ENCODE assay signal across 8 cellular contexts in the genomic region with DNA sequence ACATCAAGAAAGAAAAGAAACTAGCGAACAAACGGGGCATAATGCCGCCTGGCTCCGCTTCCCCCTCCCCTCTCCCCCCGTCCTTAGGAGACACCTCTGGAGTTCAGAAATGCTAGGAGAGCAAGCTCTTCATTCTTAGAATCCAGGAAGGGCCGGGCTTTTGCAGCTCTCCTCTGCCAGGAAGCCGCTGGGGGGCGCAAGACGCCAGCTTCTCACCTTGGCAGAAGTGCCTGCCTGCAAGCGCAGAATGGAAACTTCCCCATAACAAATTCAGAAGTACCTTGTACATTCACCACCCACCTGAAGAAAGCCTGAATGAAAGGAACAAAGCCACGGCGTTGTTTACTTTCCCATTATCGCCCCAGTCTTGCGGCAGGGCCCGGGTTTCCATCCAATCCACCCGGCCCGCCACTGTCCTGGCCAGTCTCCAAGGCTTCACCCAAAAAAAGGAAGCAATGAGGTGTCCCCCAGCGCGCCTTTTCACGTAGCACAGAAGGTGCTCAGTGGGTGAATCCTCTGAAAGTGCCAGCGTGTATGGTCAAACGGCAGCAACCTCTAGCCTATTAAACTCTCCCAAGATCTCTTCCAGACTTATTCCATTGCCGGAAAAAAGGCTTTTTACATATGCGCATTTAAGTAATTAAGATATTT. TPM values are rescaled to one million over a fixed set of nuclear protein-coding genes. Genes with fewer than 3 reads are reported as not detected.
DNase-seq lines count a peak whose midpoint lies in the region; ATAC-seq and TF ChIP-seq lines count a peak whose summit lies in the region.

No MANE protein-coding gene starts in this region.

- peak; percentile 42 for ATAC-seq in Right ventricle myocardium superior (ENCODE audit: poor library complexity)

- no peak overlapping the region for H3K27ac ChIP-seq in osteoblast (ENCODE audit: low read depth, low read length)
- H3K27ac ChIP-seq in suprapubic skin: peak overlapping the region; percentile 46

- H3K36me3 ChIP-seq in osteoblast (ENCODE audit: insufficient read depth, low read length) (no peaks in the 10 kb centered on the region), suprapubic skin (no peaks in the 10 kb centered on the region)

- H3K4me1 Mint-ChIP-seq in activated naive CD8-positive, alpha-beta T cell (ENCODE audit: low read depth): peaks cover 37% of the 10 kb centered on the region

- no peaks in the 10 kb centered on the region for H3K79me2 ChIP-seq in osteoblast (ENCODE audit: insufficient read depth, low read length)

- no peaks in the 10 kb centered on the region for H3K9me3 Mint-ChIP-seq in activated naive CD8-positive, alpha-beta T cell (ENCODE audit: low read depth)

- no peak for TF ChIP-seq EP300 in suprapubic skin (IDR thresholded peaks at IDR 0.05)

- peak overlapping the region; percentile 82 for H3K4me3 Mint-ChIP-seq in activated naive CD8-positive, alpha-beta T cell

- H3K4me3 ChIP-seq in osteoblast (ENCODE audit: insufficient read depth, low read length): peak overlapping the region; percentile 28
- peak overlapping the region; percentile 59 for H3K4me3 ChIP-seq in suprapubic skin

- H3K36me3 Mint-ChIP-seq in activated naive CD8-positive, alpha-beta T cell: no peaks in the 10 kb centered on the region

- H3K27me3 ChIP-seq in osteoblast (ENCODE audit: insufficient read depth, low read length) (peaks cover 32% of the 10 kb centered on the region), suprapubic skin (no peaks in the 10 kb centered on the region)

- H3K4me1 ChIP-seq in osteoblast (ENCODE audit: insufficient read depth, low read length): peaks cover 8% of the 10 kb centered on the region
- H3K4me1 ChIP-seq in suprapubic skin: peaks cover 49% of the 10 kb centered on the region

- peak overlapping the region; percentile 52 for H3K27ac Mint-ChIP-seq in activated naive CD8-positive, alpha-beta T cell

- H3K4me2 ChIP-seq in osteoblast (ENCODE audit: insufficient read depth, low read length): peak overlapping the region; percentile 75

- WGBS in suprapubic skin: 2% methylated on average over 20 of the region's 24 CpGs

- peaks cover 2% of the 10 kb centered on the region for H3K27me3 Mint-ChIP-seq in activated naive CD8-positive, alpha-beta T cell

- peak; percentile 69 for DNase-seq in NK-92 treated with Interleukin-12 subunit alpha and Interleukin-12 subunit beta, amount 100 ng/mL, for 24 hours (lab: John Stamatoyannopoulos, UW)
- no peak for DNase-seq in NK-92 (lab: John Stamatoyannopoulos, UW; ENCODE audit: unreplicated experiment)
- DNase-seq in NCI-H1105 (lab: John Stamatoyannopoulos, UW): peak; percentile 92
- peak; percentile 61 for DNase-seq in SKM-1 treated with dmso at 0.1 percent for 144 hours (lab: John Stamatoyannopoulos, UW; ENCODE audit: unreplicated experiment)
- peak; percentile 93 for DNase-seq in Right ventricle myocardium superior
- peak; percentile 96 for DNase-seq in osteoblast (ENCODE audit: insufficient read length, low spot score, missing footprints)
- peak; percentile 88 to 91 for DNase-seq in suprapubic skin (ENCODE audit: low spot score in 2 of 2)

- TF ChIP-seq CTCF in osteoblast (IDR thresholded peaks at IDR 0.05; ENCODE audit: extremely low read depth, low read depth, low read length) (peak; percentile 88), suprapubic skin (IDR thresholded peaks at IDR 0.05) (peak; percentile 88 to 91)

- TF ChIP-seq POLR2A in suprapubic skin (IDR thresholded peaks at IDR 0.05): no peak

- no peak overlapping the region for H2AFZ ChIP-seq in osteoblast (ENCODE audit: low read length)

- intact Hi-C loops in Right ventricle myocardium superior (cut with DNase I): loop anchor here (2.0 to 10.0 kb wide), 5 partner anchors 152 to 498 kb away; no protein-coding TSS in a partner anchor

- H4K20me1 ChIP-seq in osteoblast (ENCODE audit: insufficient read depth, low read length): no peaks in the 10 kb centered on the region

- no peaks in the 10 kb centered on the region for H3K9me3 ChIP-seq in osteoblast (ENCODE audit: low read depth, low read length)
- H3K9me3 ChIP-seq in suprapubic skin: no peaks in the 10 kb centered on the region

RNA-seq across cellular contexts. Expression of a gene that starts 1.7 kb away (rescaled TPM):
- 48.9 TPM for total RNA-seq in Right ventricle myocardium superior
- under 0.01 and 0.88 TPM in 2 replicates for total RNA-seq in osteoblast
- total RNA-seq in suprapubic skin: 1 to 10 TPM; 4.6 to 9.7 (median 6.2) TPM
